Comparison of ENCODE assay signal across 9 cellular contexts in genomic region chr2:169221745-169222369, GRCh38.
DNase-seq lines count a peak whose midpoint lies in the region; ATAC-seq and TF ChIP-seq lines count a peak whose summit lies in the region.
"Had no signal": no experiment of that assay in that cellular context is flagged by ENCODE, and none has a peak within 500 bp of the region (broad histone marks: within the 10 kb centered on the region; RNA-seq: fewer than 3 reads in every experiment).

No MANE protein-coding gene starts in this region.

- no peak overlapping the region for H2AK5ac ChIP-seq in mesendoderm (ENCODE audit: low read length)

- DNase-seq in Daoy (ENCODE audit: low read depth): peak; percentile 7
- peak; percentile 30 for DNase-seq in MM.1S
- peak; percentile 58 for DNase-seq in mesendoderm
- no peak for DNase-seq in T-helper 1 cell
- DNase-seq in SK-N-DZ (ENCODE audit: low spot score): no peak

- no peak overlapping the region for H2BK5ac ChIP-seq in mesendoderm (ENCODE audit: low read length)

- no peak overlapping the region for H3K4me3 ChIP-seq in MM.1S (ENCODE audit: low read length)
- H3K4me3 ChIP-seq in mesendoderm (ENCODE audit: low read length): no peak overlapping the region

- no peak overlapping the region for H3K27ac ChIP-seq in MM.1S (ENCODE audit: low read length)
- H3K27ac ChIP-seq in mesendoderm (ENCODE audit: low read depth, low read length): no peak overlapping the region
- H3K27ac ChIP-seq: epithelial cell of prostate had no signal

- H2BK120ac ChIP-seq in mesendoderm (ENCODE audit: low read depth, low read length): no peak overlapping the region

- H2BK15ac ChIP-seq in mesendoderm (replicated peaks; ENCODE audit: low read depth): no peak overlapping the region

- H2AFZ ChIP-seq in MM.1S (ENCODE audit: low read length): no peak overlapping the region

- no peak overlapping the region for H4K5ac ChIP-seq in mesendoderm (ENCODE audit: low read length)

- H3K4me1 ChIP-seq in MM.1S (ENCODE audit: low read length) (peaks cover 14% of the 10 kb centered on the region), mesendoderm (ENCODE audit: control insufficient read depth, low read depth, low read length) (no peaks in the 10 kb centered on the region)

- H3K9me3 Mint-ChIP-seq in brain: no peaks in the 10 kb centered on the region

- no peak overlapping the region for H3K23ac ChIP-seq in mesendoderm (ENCODE audit: low read length)

- H3K27me3 ChIP-seq in MM.1S (replicated peaks; ENCODE audit: insufficient read depth, low read length) (no peaks in the 10 kb centered on the region), mesendoderm (ENCODE audit: insufficient read depth, low read length, poor library complexity) (no peaks in the 10 kb centered on the region)

- no peak overlapping the region for H3K4ac ChIP-seq in mesendoderm (ENCODE audit: low read depth, low read length)

- no peaks in the 10 kb centered on the region for H3K27me3 Mint-ChIP-seq in brain

- H3K79me2 ChIP-seq in MM.1S (ENCODE audit: low read length): no peaks in the 10 kb centered on the region
- H3K79me2 ChIP-seq in mesendoderm (ENCODE audit: control insufficient read depth, insufficient read depth, low read length): no peaks in the 10 kb centered on the region

- no peak overlapping the region for H3K4me3 Mint-ChIP-seq in brain

- peak overlapping the region; percentile 27 for H3K56ac ChIP-seq in mesendoderm (ENCODE audit: low read length)

- H3K4me1 Mint-ChIP-seq in brain: no peaks in the 10 kb centered on the region

- no peaks in the 10 kb centered on the region for H4K20me1 ChIP-seq in MM.1S (ENCODE audit: insufficient read depth, low read length)

- H3K36me3 ChIP-seq in MM.1S (replicated peaks; ENCODE audit: insufficient read depth, low read length): no peaks in the 10 kb centered on the region
- no peaks in the 10 kb centered on the region for H3K36me3 ChIP-seq in mesendoderm (ENCODE audit: control insufficient read depth, insufficient read depth, low read length)

- WGBS in mesendoderm (ENCODE audit: extremely low coverage, insufficient coverage, low lambda C conversion rate): no CpG with 5 or more reads among the region's 5 CpGs

- no peaks in the 10 kb centered on the region for H3K79me1 ChIP-seq in mesendoderm (ENCODE audit: low read length)

- no peak for ATAC-seq in GM19467 (IDR thresholded peaks at IDR 0.05; ENCODE audit: unreplicated experiment)
- ATAC-seq in GM19324 (IDR thresholded peaks at IDR 0.05; ENCODE audit: low FRiP score, unreplicated experiment): no peak

- no peak overlapping the region for H3K27ac Mint-ChIP-seq in brain

- H3K4me2 ChIP-seq in MM.1S (ENCODE audit: low read depth, low read length) (peak overlapping the region; percentile 8; the same call in 1 of the 2 replicates), mesendoderm (ENCODE audit: low read length) (no peak overlapping the region)

- H3K9ac ChIP-seq in MM.1S (ENCODE audit: low read length) (no peak overlapping the region), mesendoderm (ENCODE audit: low read length) (no peak overlapping the region)

- no peak overlapping the region for H4K8ac ChIP-seq in mesendoderm (ENCODE audit: low read depth, low read length)

- peak; percentile 58 for TF ChIP-seq CTCF in MM.1S (IDR thresholded peaks at IDR 0.05; ENCODE audit: low read length)
- TF ChIP-seq CTCF in brain (conservative IDR thresholded peaks at IDR 0.05): peak; percentile 34 to 68

- H3K18ac ChIP-seq in mesendoderm (ENCODE audit: low read length): no peak overlapping the region

- H3K36me3 Mint-ChIP-seq in brain: no peaks in the 10 kb centered on the region

- no peaks in the 10 kb centered on the region for H3K9me3 ChIP-seq in MM.1S (replicated peaks; ENCODE audit: insufficient read depth, low read length)

- H3F3A ChIP-seq in MM.1S (ENCODE audit: insufficient read depth, low read length): 0 out of 2 replicates have a peak, but pooled peaks cover 9% of the 10 kb centered on the region

- H3K9me2 ChIP-seq in MM.1S (replicated peaks; ENCODE audit: insufficient read depth, low read length): no peaks in the 10 kb centered on the region

Comparison
In these comparisons a context has a peak if more than half of its experiments do, and no peak if none do; other contexts are left out.
1. DNase-seq: peak in Daoy (single experiment), MM.1S (single experiment) and mesendoderm (single experiment); none in T-helper 1 cell (0 of 5) and SK-N-DZ (single experiment).